Comparison of ENCODE assay signal across 8 cellular contexts in genomic region chr10:119080521-119081259, GRCh38. TPM values are rescaled to one million over a fixed set of nuclear protein-coding genes. Genes with fewer than 3 reads are reported as not detected.
A peak's percentile ranks its signal among the peaks of the same experiment; 100 is the strongest.
DNase-seq lines count a peak whose midpoint lies in the region; ATAC-seq and TF ChIP-seq lines count a peak whose summit lies in the region.

EIF3A (minus strand) TSS chr10:119080817; CDS start chr10:119080676, 141 bp downstream.

- H3K4me3 ChIP-seq in Karpas-422 (ENCODE audit: low read length) (peak within 1 kb of the TSS; percentile 92), fibroblast of villous mesenchyme (ENCODE audit: low read depth, low read length) (peak within 1 kb of the TSS; percentile 96), neural cell (ENCODE audit: low read length) (peak within 1 kb of the TSS; percentile 99)

- no peak for TF ChIP-seq CTCF in fibroblast of villous mesenchyme (IDR thresholded peaks at IDR 0.05; ENCODE audit: insufficient read depth, low read depth, low read length)
- no peak for TF ChIP-seq CTCF in neural cell (IDR thresholded peaks at IDR 0.05; ENCODE audit: poor library complexity, severe bottlenecking)

- H3K79me2 ChIP-seq in Karpas-422 (ENCODE audit: low read length) (peaks cover 54% of the 10 kb centered on the region), neural cell (replicated peaks; ENCODE audit: insufficient read depth, low read length) (peaks cover 46% of the 10 kb centered on the region)

- H3K27me3 ChIP-seq in Karpas-422 (ENCODE audit: low read length) (no peaks in the 10 kb centered on the region), neural cell (ENCODE audit: insufficient read depth, low read depth, low read length) (no peaks in the 10 kb centered on the region)

- peak; percentile 35 for TF ChIP-seq EP300 in neural cell (conservative IDR thresholded peaks at IDR 0.05; ENCODE audit: poor library complexity, severe bottlenecking)

- H3K27ac Mint-ChIP-seq in stimulated activated naive CD8-positive, alpha-beta T cell treated with anti-CD3 and anti-CD28 coated beads, Interleukin-15, amount 100 ng/mL, for 72 hours, result peak within 1 kb of the TSS; percentile 98 to 99

- peak; percentile 13 for TF ChIP-seq RAD21 in neural cell (conservative IDR thresholded peaks at IDR 0.05)

- peak; percentile 92 for DNase-seq in EL
- peak; percentile 96 for DNase-seq in Karpas-422
- peak; percentile 77 for DNase-seq in SHP77 treated with DMSO at 0.1 percent for 48 hours (lab: John Stamatoyannopoulos, UW)
- peak; percentile 84 for DNase-seq in activated gamma-delta T cell (lab: John Stamatoyannopoulos, UW)
- DNase-seq in fibroblast of villous mesenchyme (ENCODE audit: low read depth), result peak; percentile 95
- DNase-seq in stimulated activated naive CD8-positive, alpha-beta T cell treated with anti-CD3 and anti-CD28 coated beads, Interleukin-15, amount 100 ng/mL, for 72 hours, result peak; percentile 93

- H3K9ac ChIP-seq in Karpas-422 (ENCODE audit: low read length) (peak within 1 kb of the TSS; percentile 97), neural cell (ENCODE audit: low read length) (peak within 1 kb of the TSS; percentile 96)

- peak within 1 kb of the TSS; percentile 91 to 98 for H3K4me3 Mint-ChIP-seq in stimulated activated naive CD8-positive, alpha-beta T cell treated with anti-CD3 and anti-CD28 coated beads, Interleukin-15, amount 100 ng/mL, for 72 hours

- H2AFZ ChIP-seq in Karpas-422 (ENCODE audit: low read length) (peak within 1 kb of the TSS; percentile 69), neural cell (ENCODE audit: low read depth, low read length) (peak within 1 kb of the TSS; percentile 91)

- H3F3A ChIP-seq in neural cell (ENCODE audit: insufficient read depth, low read length, poor library complexity, severe bottlenecking), result no peaks in the 10 kb centered on the region

- ATAC-seq in GM21825 (IDR thresholded peaks at IDR 0.05; ENCODE audit: unreplicated experiment), result peak; percentile 80
- peak; percentile 91 for ATAC-seq in stimulated activated naive CD8-positive, alpha-beta T cell treated with anti-CD3 and anti-CD28 coated beads, Interleukin-15, amount 100 ng/mL, for 72 hours

- H4K20me1 ChIP-seq in Karpas-422 (ENCODE audit: insufficient read depth, low read depth, low read length), result peaks cover 41% of the 10 kb centered on the region
- no peaks in the 10 kb centered on the region for H4K20me1 ChIP-seq in neural cell (ENCODE audit: insufficient read depth)

- H3K36me3 ChIP-seq in Karpas-422 (ENCODE audit: insufficient read depth, low read length) (peaks cover 22% of the 10 kb centered on the region), neural cell (ENCODE audit: insufficient read depth, low read length) (no peaks in the 10 kb centered on the region)

- H3K9me3 ChIP-seq in Karpas-422 (ENCODE audit: low read length), result no peaks in the 10 kb centered on the region
- no peaks in the 10 kb centered on the region for H3K9me3 ChIP-seq in neural cell (ENCODE audit: low read length)

- no peaks in the 10 kb centered on the region for H3K27me3 Mint-ChIP-seq in stimulated activated naive CD8-positive, alpha-beta T cell treated with anti-CD3 and anti-CD28 coated beads, Interleukin-15, amount 100 ng/mL, for 72 hours

- no peaks in the 10 kb centered on the region for H3K9me3 Mint-ChIP-seq in stimulated activated naive CD8-positive, alpha-beta T cell treated with anti-CD3 and anti-CD28 coated beads, Interleukin-15, amount 100 ng/mL, for 72 hours

- peaks cover 48% of the 10 kb centered on the region for H3K4me1 ChIP-seq in Karpas-422 (ENCODE audit: low read length)

- H3K4me2 ChIP-seq in Karpas-422 (ENCODE audit: low read depth, low read length, poor library complexity, severe bottlenecking) (peak within 1 kb of the TSS; percentile 91), neural cell (ENCODE audit: low read length) (peak within 1 kb of the TSS; percentile 94)

- H3K4me1 Mint-ChIP-seq in stimulated activated naive CD8-positive, alpha-beta T cell treated with anti-CD3 and anti-CD28 coated beads, Interleukin-15, amount 100 ng/mL, for 72 hours, result peaks cover 39% of the 10 kb centered on the region

- H3K9me2 ChIP-seq in Karpas-422 (replicated peaks; ENCODE audit: insufficient read depth, low read length) (no peaks in the 10 kb centered on the region), neural cell (ENCODE audit: insufficient read depth, low read length) (no peaks in the 10 kb centered on the region)

- H3K27ac ChIP-seq in Karpas-422 (ENCODE audit: low read length) (peak within 1 kb of the TSS; percentile 90), neural cell (ENCODE audit: low read length) (peak within 1 kb of the TSS; percentile 90)

TF ChIP-seq in neural cell, 6 proteins besides CTCF, POLR2A, EP300 and RAD21:
- TF ChIP-seq EZH2 (IDR thresholded peaks at IDR 0.05; ENCODE audit: borderline replicate concordance, insufficient read depth, low read length, poor library complexity, severe bottlenecking) (no peak), POLR2AphosphoS5 (IDR thresholded peaks at IDR 0.05) (peak; percentile 94), TAF1 (IDR thresholded peaks at IDR 0.05; ENCODE audit: low read depth) (peak; percentile 98), SMC3 (conservative IDR thresholded peaks at IDR 0.05; ENCODE audit: poor library complexity) (no peak), MXI1 (conservative IDR thresholded peaks at IDR 0.05; ENCODE audit: poor library complexity, severe bottlenecking) (peak; percentile 90), REST (IDR thresholded peaks at IDR 0.05; ENCODE audit: borderline replicate concordance) (peak; percentile 97)
TF ChIP-seq in neural cell: peak in this region for 4.

RNA-seq across cellular contexts. Expression of gene EIF3A, which starts in this region (rescaled TPM):
- total RNA-seq in Karpas-422 (2014; rRNA removed; shearing (Covaris generic); ENCODE audit: low replicate concordance), result 90.7 and 92.1 TPM in 2 replicates
- total RNA-seq in fibroblast of villous mesenchyme, result 95.7 and 119 TPM in 2 replicates
- 37.3 and 38.6 TPM in 2 replicates for polyA plus RNA-seq in neural cell
- polyA minus RNA-seq in neural cell, result 112 and 128 TPM in 2 replicates

Comparison
In these comparisons a context has a peak if more than half of its experiments do, and no peak if none do; other contexts are left out.
1. Peak in every context shown above with its lines: DNase-seq, ATAC-seq, H3K4me3 ChIP-seq and H3K27ac ChIP-seq.